Comparison of ENCODE assay signal across 8 cellular contexts in genomic region chr1:63615809-63616420, GRCh38. TPM values are rescaled to one million over a fixed set of nuclear protein-coding genes. Genes with fewer than 3 reads are reported as not detected.
DNase-seq lines count a peak whose midpoint lies in the region; ATAC-seq, FAIRE-seq and TF ChIP-seq lines count a peak whose summit lies in the region.

No MANE protein-coding gene starts in this region.

- no peaks in the 10 kb centered on the region for H3K9me3 ChIP-seq in kidney (ENCODE audit: control insufficient read depth in 1 of 2, low read length in 2 of 2)

- H3K4me1 ChIP-seq in kidney (ENCODE audit: control insufficient read depth in 1 of 2, insufficient read depth in 1 of 2, low read depth in 1 of 2, low read length in 2 of 2), result peaks cover 0 to 3% of the 10 kb centered on the region in 2 donors

- intact Hi-C loops in kidney (cut with DNase I), result loop anchor here (5.0 kb wide), 1 partner anchor 626 kb away; no protein-coding TSS in a partner anchor

- ATAC-seq in HG02623 (IDR thresholded peaks at IDR 0.05; ENCODE audit: unreplicated experiment) (peak; percentile 79), GM18858 (IDR thresholded peaks at IDR 0.05; ENCODE audit: unreplicated experiment) (no peak)

- H3K36me3 ChIP-seq in bronchial epithelial cell (ENCODE audit: control insufficient read depth, insufficient read depth, low read length), result no peaks in the 10 kb centered on the region
- H3K36me3 ChIP-seq in kidney (ENCODE audit: control insufficient read depth in 1 of 2, insufficient read depth in 2 of 2, low read length in 2 of 2), result no peaks in the 10 kb centered on the region

- no peak overlapping the region for H3K27ac ChIP-seq in kidney (ENCODE audit: low read depth in 2 of 2, low read length in 2 of 2)

- H3K4me3 ChIP-seq in WI38 (ENCODE audit: low read depth, low read length), result no peak overlapping the region
- H3K4me3 ChIP-seq in bronchial epithelial cell (ENCODE audit: low read depth, low read length), result no peak overlapping the region
- no peak overlapping the region for H3K4me3 ChIP-seq in kidney (ENCODE audit: low read length in 2 of 2)

- FAIRE-seq in bronchial epithelial cell (lab: Jason Lieb, UNC) (no peak), kidney (lab: Jason Lieb, UNC) (peak; percentile 95)

- peak; percentile 65 for DNase-seq in GM10248 (ENCODE audit: extremely low spot score)
- peak; percentile 83 for DNase-seq in NCI-H2171 treated with DMSO at 0.1 percent for 48 hours (lab: John Stamatoyannopoulos, UW)
- DNase-seq in bronchial epithelial cell (ENCODE audit: low read depth), result peak; percentile 64
- DNase-seq in kidney, result no peak
- peak; percentile 58 to 67 for DNase-seq in stimulated activated CD4-positive, alpha-beta T cell treated with anti-CD3 and anti-CD28 coated beads, Interleukin-2, amount 100 ng/mL, for 48 hours

- CTCF ChIA-PET in GM10248 (lab: Yijun Ruan, JAX), result interaction anchor here (0.9 to 2.4 kb wide), 8 partner anchors 9 to 631 kb away, joined by 3 to 30 read pairs (median 6); no protein-coding TSS in a partner anchor

- H3K27me3 ChIP-seq in bronchial epithelial cell (ENCODE audit: control insufficient read depth, insufficient read depth, low read length), result no peaks in the 10 kb centered on the region

- POLR2A ChIA-PET in GM10248 (lab: Yijun Ruan, JAX), result no interaction called here

- no peak overlapping the region for H3K9ac ChIP-seq in kidney (ENCODE audit: low read length in 2 of 2)

- TF ChIP-seq CTCF in GM10248 (IDR thresholded peaks at IDR 0.05; ENCODE audit: control extremely low read depth, extremely low read depth, low read depth, missing control alignments), result peak; percentile 59
- peak; percentile 30 for TF ChIP-seq CTCF in WI38 (IDR thresholded peaks at IDR 0.05; ENCODE audit: low read depth, low read length)
- TF ChIP-seq CTCF in bronchial epithelial cell (IDR thresholded peaks at IDR 0.05; ENCODE audit: insufficient read depth, low read length, severe bottlenecking), result peak; percentile 50
- peak; percentile 91 for TF ChIP-seq CTCF in kidney (IDR thresholded peaks at IDR 0.05; ENCODE audit: borderline replicate concordance, extremely low read depth, insufficient read depth)

RNA-seq across cellular contexts. Expression of gene PGM1, which starts 22.7 kb away (rescaled TPM):
- total RNA-seq in bronchial epithelial cell (42.4 and 69.2 TPM in 2 replicates), kidney (40.3 TPM)
- 59.3 TPM for polyA plus RNA-seq in kidney (ENCODE audit: insufficient read depth, low read depth, low replicate concordance)

Comparison
In these comparisons a context has a peak if more than half of its experiments do, and no peak if none do; other contexts are left out.
1. CTCF ChIP-seq: peak in every context shown above with its lines; median percentile 91 in kidney; 59 in GM10248; 50 in bronchial epithelial cell; 30 in WI38.